Comparison of ENCODE assay signal across 8 cellular contexts in genomic region chr10:130137077-130137448, GRCh38. TPM values are rescaled to one million over a fixed set of nuclear protein-coding genes. Genes with fewer than 3 reads are reported as not detected.
A peak's percentile ranks its signal among the peaks of the same experiment; 100 is the strongest.
DNase-seq lines count a peak whose midpoint lies in the region; ATAC-seq and TF ChIP-seq lines count a peak whose summit lies in the region.

No MANE protein-coding gene starts in this region.

- peak overlapping the region; percentile 95 for H3K4me3 ChIP-seq in SJSA1
- peak overlapping the region; percentile 96 to 99 for H3K4me3 ChIP-seq in esophagus (ENCODE audit: low read depth in 1 of 2, low read length in 2 of 2)

- H3K9me3 Mint-ChIP-seq in osteocyte (ENCODE audit: unreplicated experiment) = no peaks in the 10 kb centered on the region

- peaks cover 40% of the 10 kb centered on the region for H3K36me3 ChIP-seq in SJSA1
- no peaks in the 10 kb centered on the region for H3K36me3 ChIP-seq in esophagus (ENCODE audit: control insufficient read depth in 2 of 2, insufficient read depth in 2 of 2, low read length in 1 of 2)

- no peaks in the 10 kb centered on the region for H3K27me3 Mint-ChIP-seq in osteocyte (ENCODE audit: unreplicated experiment)

- 3 to 5% methylated on average over 10 of the region's 10 CpGs for WGBS in esophagus, 2 donors

- peak overlapping the region; percentile 80 for H3K4me3 Mint-ChIP-seq in osteocyte (ENCODE audit: unreplicated experiment)

- H3K27me3 ChIP-seq in SJSA1 (replicated peaks) (no peaks in the 10 kb centered on the region), esophagus (ENCODE audit: control insufficient read depth in 1 of 2, insufficient read depth in 2 of 2, low read length in 2 of 2) (no peaks in the 10 kb centered on the region)

- H3K4me1 ChIP-seq in SJSA1 (replicated peaks) = peaks cover 19% of the 10 kb centered on the region
- peaks cover 15 to 18% of the 10 kb centered on the region in 2 donors for H3K4me1 ChIP-seq in esophagus (ENCODE audit: control insufficient read depth in 2 of 2, insufficient read depth in 2 of 2, low read length in 1 of 2)

- H3K9me3 ChIP-seq in SJSA1 (replicated peaks) (no peaks in the 10 kb centered on the region), esophagus (ENCODE audit: control insufficient read depth in 2 of 2, insufficient read depth in 1 of 2, low read depth in 1 of 2, low read length in 1 of 2) (no peaks in the 10 kb centered on the region)

- DNase-seq in activated CD8-positive, alpha-beta memory T cell treated with anti-CD3 and anti-CD28 coated beads, Interleukin-2, amount 50 U/mL, for 48 hours = peak; percentile 52
- DNase-seq in activated CD8-positive, alpha-beta memory T cell treated with anti-CD3 and anti-CD28 coated beads, Interleukin-2, amount 50 U/mL, for 4 hours = no peak
- DNase-seq in SJSA1 (ENCODE audit: low read depth in 1 of 2, low spot score in 2 of 2) (peak in 1 of 2 experiments; percentile 28), osteocyte (ENCODE audit: extremely low spot score, unreplicated experiment) (no peak), NCI-H510A (lab: John Stamatoyannopoulos, UW) (no peak)

- peak overlapping the region; percentile 57 for H3K27ac ChIP-seq in SJSA1
- H3K27ac ChIP-seq in esophagus (ENCODE audit: low read depth in 2 of 2, low read length in 1 of 2) = peak overlapping the region; percentile 92 to 94

- peaks cover 37% of the 10 kb centered on the region for H3K4me1 Mint-ChIP-seq in osteocyte (ENCODE audit: unreplicated experiment)

- H3K27ac Mint-ChIP-seq in osteocyte (ENCODE audit: unreplicated experiment) = peak overlapping the region; percentile 79

- no peak for TF ChIP-seq CTCF in osteocyte (IDR thresholded peaks at IDR 0.05)

- peaks cover 2% of the 10 kb centered on the region for H3K36me3 Mint-ChIP-seq in osteocyte (ENCODE audit: unreplicated experiment)

- no peak for ATAC-seq in GM21423 (IDR thresholded peaks at IDR 0.05; ENCODE audit: unreplicated experiment)
- no peak for ATAC-seq in GM21360 (IDR thresholded peaks at IDR 0.05; ENCODE audit: unreplicated experiment)

RNA-seq across cellular contexts. Expression of gene GLRX3, which starts 0.9 kb away (rescaled TPM):
- 221 and 282 TPM in 2 replicates for total RNA-seq in SJSA1 (2014; rRNA removed; shearing (Covaris generic))
- polyA plus RNA-seq in esophagus = 10 to 100 TPM; 41.8 to 80.3 TPM
- total RNA-seq in osteocyte = 58.7 and 61.2 TPM in 2 replicates

RNA-seq across cellular contexts. Expression of gene C10orf143, which starts 26.4 kb away (rescaled TPM):
- total RNA-seq in SJSA1 (2014; rRNA removed; shearing (Covaris generic)) = 0.16 TPM in 1 of 2 replicates, not detected in the other
- 1 to 10 TPM; 3.7 to 6.3 TPM for polyA plus RNA-seq in esophagus
- total RNA-seq in osteocyte = 2.9 and 4.1 TPM in 2 replicates
